8 cellular contexts compared by ENCODE assay signal in the genomic region with DNA sequence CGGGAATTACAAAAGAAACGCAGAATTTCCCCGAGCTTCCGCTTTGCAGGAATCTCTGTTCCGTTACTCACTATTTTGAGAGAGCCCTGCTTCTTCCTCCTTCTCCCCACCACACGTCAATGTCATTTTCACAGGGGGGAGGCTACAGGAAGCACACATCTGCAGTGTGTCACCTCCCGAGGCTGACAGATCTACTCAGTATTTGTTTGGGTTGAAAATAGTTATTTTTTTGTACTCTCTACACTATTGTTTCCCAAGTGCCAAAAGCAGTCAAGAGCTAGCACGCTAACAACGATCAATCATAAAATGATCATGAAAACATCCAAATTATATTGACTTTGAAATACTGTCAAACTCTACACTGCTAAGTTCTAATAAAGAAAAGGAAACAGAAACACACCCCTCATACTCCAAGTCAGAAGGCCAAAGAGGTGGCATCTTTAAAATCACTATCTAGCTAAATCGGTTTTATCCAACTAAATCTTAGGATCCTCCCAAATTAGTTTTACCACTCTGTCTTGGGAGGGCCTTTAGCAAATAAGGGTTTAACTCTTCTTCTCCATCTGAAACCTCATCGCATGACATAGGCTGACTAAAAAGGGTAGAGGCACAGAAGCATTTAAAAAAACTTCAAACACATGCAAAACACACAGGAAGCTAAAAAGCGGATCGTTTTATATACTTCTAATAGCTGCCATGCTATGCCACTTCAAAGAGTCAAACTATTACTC. TPM values are rescaled to one million over a fixed set of nuclear protein-coding genes. Genes with fewer than 3 reads are reported as not detected.
DNase-seq lines count a peak whose midpoint lies in the region; ATAC-seq and TF ChIP-seq lines count a peak whose summit lies in the region.

No MANE protein-coding gene starts in this region.

- H3K9me3 ChIP-seq in CD4-positive, alpha-beta T cell (ENCODE audit: control insufficient read depth, low read length): no peaks in the 10 kb centered on the region
- H3K9me3 ChIP-seq in hepatocyte (ENCODE audit: low read depth): no peaks in the 10 kb centered on the region

- peaks cover 62% of the 10 kb centered on the region for H3K4me1 Mint-ChIP-seq in CD4-positive, alpha-beta T cell (ENCODE audit: low read depth)

- no peak for TF ChIP-seq CTCF in CD4-positive, alpha-beta T cell (IDR thresholded peaks at IDR 0.05)
- no peak for TF ChIP-seq CTCF in hepatocyte (IDR thresholded peaks at IDR 0.05; ENCODE audit: poor library complexity)

- POLR2A ChIA-PET in CD4-positive, alpha-beta T cell (lab: Charles Lee): interaction anchor here (0.6 to 2.0 kb wide), 11 partner anchors 12 to 386 kb away, joined by 3 to 7 read pairs (median 3); no protein-coding TSS in a partner anchor

- peaks cover 3% of the 10 kb centered on the region for H4K20me1 ChIP-seq in hepatocyte (ENCODE audit: insufficient read depth, poor library complexity, severe bottlenecking)

- H3K4me1 ChIP-seq in hepatocyte (ENCODE audit: insufficient read depth): peaks cover 29% of the 10 kb centered on the region

- H3K27me3 ChIP-seq in CD4-positive, alpha-beta T cell (ENCODE audit: control insufficient read depth, insufficient read depth, low read length): no peaks in the 10 kb centered on the region
- H3K27me3 ChIP-seq in hepatocyte: no peaks in the 10 kb centered on the region

- no peak overlapping the region for H3K4me3 ChIP-seq in hepatocyte

- no peaks in the 10 kb centered on the region for H3K9me2 ChIP-seq in hepatocyte (replicated peaks; ENCODE audit: insufficient read depth)

- in situ Hi-C loops in KBM-7 (cut with MboI; ENCODE audit: low pct_unique_long_range_greater_than_20kb, low sequenced_read_pairs): no loop called here

- H3K4me2 ChIP-seq in hepatocyte: no peak overlapping the region

- H3K79me2 ChIP-seq in hepatocyte: peaks cover 54% of the 10 kb centered on the region

- WGBS in hepatocyte (ENCODE audit: low lambda C conversion rate, missing lambda C conversion rate): 72% methylated on average over 13 of the region's 13 CpGs

- peak; percentile 94 for ATAC-seq in CD4-positive, alpha-beta T cell (ENCODE audit: poor library complexity)
- peak; percentile 93 for ATAC-seq in GM21423 (IDR thresholded peaks at IDR 0.05; ENCODE audit: unreplicated experiment)

- H3K27me3 Mint-ChIP-seq in CD4-positive, alpha-beta T cell: no peaks in the 10 kb centered on the region

- intact Hi-C loops in CD4-positive, alpha-beta T cell (cut with DNase I, micrococcal nuclease): loop anchor here in 1 of 2 experiments (2.0 kb wide), 3 partner anchors 14 to 60 kb away; a partner anchor contains a TSS

- H3K36me3 Mint-ChIP-seq in CD4-positive, alpha-beta T cell (ENCODE audit: low read depth): peaks cover 5% of the 10 kb centered on the region

- H3K27ac ChIP-seq in CD4-positive, alpha-beta T cell (ENCODE audit: low read depth, low read length): peak overlapping the region; percentile 74
- H3K27ac ChIP-seq in hepatocyte: peak overlapping the region; percentile 18

- no peaks in the 10 kb centered on the region for H3K36me3 ChIP-seq in hepatocyte (replicated peaks; ENCODE audit: insufficient read depth, low read depth)

- H2AFZ ChIP-seq in hepatocyte: no peak overlapping the region

- H3K9me3 Mint-ChIP-seq in CD4-positive, alpha-beta T cell: no peaks in the 10 kb centered on the region

- CTCF ChIA-PET in CD4-positive, alpha-beta T cell (lab: Charles Lee): interaction anchor here (0.6 to 1.0 kb wide), 4 partner anchors 50 to 356 kb away, joined by 3 read pairs; no protein-coding TSS in a partner anchor

- peak overlapping the region; percentile 95 for H3K27ac Mint-ChIP-seq in CD4-positive, alpha-beta T cell

- H3K4me3 Mint-ChIP-seq in CD4-positive, alpha-beta T cell: peak overlapping the region; percentile 81

- DNase-seq in CD4-positive, alpha-beta T cell: peak; percentile 17 to 54 (median 39)
- DNase-seq in KBM-7 (peak; percentile 92), hepatocyte (ENCODE audit: low spot score) (no peak), COLO668 (lab: John Stamatoyannopoulos, UW; ENCODE audit: unreplicated experiment) (no peak), SHP77 treated with DMSO at 0.1 percent for 48 hours (lab: John Stamatoyannopoulos, UW) (no peak)
- peak; percentile 34 for DNase-seq in activated CD8-positive, alpha-beta memory T cell treated with anti-CD3 and anti-CD28 coated beads, Interleukin-2, amount 50 U/mL, for 24 hours (ENCODE audit: extremely low read depth)
- peak; percentile 17 for DNase-seq in stimulated activated CD8-positive, alpha-beta memory T cell treated with anti-CD3 and anti-CD28 coated beads, Interleukin-4, amount 100 ng/mL, for 24 hours (ENCODE audit: low read depth)

RNA-seq across cellular contexts. Expression of a gene that starts 51.8 kb away (rescaled TPM):
- 100 to 1,000 TPM; 124 to 127 TPM for total RNA-seq in CD4-positive, alpha-beta T cell
- 38.9 and 47.6 TPM in 2 replicates for total RNA-seq in hepatocyte
- 36.7 and 42.2 TPM in 2 replicates for polyA plus RNA-seq in hepatocyte

Comparison
In these comparisons a context has a peak if more than half of its experiments do, and no peak if none do; other contexts are left out.
1. DNase-seq: peak in CD4-positive, alpha-beta T cell (10 of 10), KBM-7 (single experiment), activated CD8-positive, alpha-beta memory T cell treated with anti-CD3 and anti-CD28 coated beads, Interleukin-2, amount 50 U/mL, for 24 hours (single experiment) and stimulated activated CD8-positive, alpha-beta memory T cell treated with anti-CD3 and anti-CD28 coated beads, Interleukin-4, amount 100 ng/mL, for 24 hours (single experiment); none in hepatocyte (single experiment), COLO668 (single experiment) and SHP77 treated with DMSO at 0.1 percent for 48 hours (single experiment).